1 cellular context compared by ENCODE assay signal in genomic region chr16:70200063-70200462, GRCh38. TPM values are rescaled to one million over a fixed set of nuclear protein-coding genes. Genes with fewer than 3 reads are reported as not detected.
"Had no signal": no experiment of that assay in that cellular context is flagged by ENCODE, and none has a peak within 500 bp of the region (broad histone marks: within the 10 kb centered on the region; RNA-seq: fewer than 3 reads in every experiment).

No MANE protein-coding gene starts in this region.

RNA-seq across cellular contexts. Expression of gene CLEC18C, which starts 26.5 kb away (rescaled TPM):
- total RNA-seq: G401 had no signal
